ENCODE assay signal across 21 cellular contexts in the genomic region with DNA sequence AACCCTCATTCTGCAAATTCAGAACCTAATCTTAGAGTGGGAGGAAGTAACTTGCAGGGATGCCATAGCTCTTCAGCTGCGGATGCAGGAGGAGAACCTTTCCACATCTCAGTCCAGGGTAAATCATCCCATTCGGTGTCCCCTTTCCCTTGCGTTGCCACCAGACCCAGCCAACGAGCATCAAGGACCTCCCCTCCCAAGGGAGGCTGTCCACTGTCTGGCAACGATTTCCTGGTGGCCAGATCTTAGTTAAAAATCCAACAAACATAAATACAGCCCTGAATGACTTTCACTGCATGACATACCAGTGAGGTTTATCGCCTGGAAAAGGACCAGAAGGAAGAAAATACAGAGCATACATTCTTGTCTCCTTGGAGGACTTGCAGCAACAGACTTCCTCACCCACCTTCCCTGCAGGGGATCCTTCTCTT.
DNase-seq lines count a peak whose midpoint lies in the region; ATAC-seq and TF ChIP-seq lines count a peak whose summit lies in the region.
"Had no signal": no experiment of that assay in that cellular context is flagged by ENCODE, and none has a peak within 500 bp of the region (broad histone marks: within the 10 kb centered on the region; RNA-seq: fewer than 3 reads in every experiment).

No MANE protein-coding gene starts in this region.

- no peak overlapping the region for H3K9ac ChIP-seq in neural progenitor cell

- intact Hi-C loops in right cardiac atrium (cut with DNase I) (no loop called here), cardiac septum (cut with DNase I) (no loop called here)

- H3K27me3 Mint-ChIP-seq in neural progenitor cell (ENCODE audit: insufficient read depth, low read depth) = peaks cover 2% of the 10 kb centered on the region
- peaks cover 0 to 4% of the 10 kb centered on the region in 2 donors for H3K27me3 Mint-ChIP-seq in natural killer cell treated with Interleukin-12 subunit alpha and Interleukin-12 subunit beta and Interleukin-15 and Interleukin-18, amount 100 ng/mL, for 72 hours
- H3K27me3 Mint-ChIP-seq: dendritic cell treated with granulocyte-macrophage colony-stimulating factor and Interleukin-4, amounts not matched to agents 40 ng/mL and 50 ng/mL, for 4 days; naive B cell had no signal

- H3K4me3 ChIP-seq in right cardiac atrium (ENCODE audit: low read length) (no peak overlapping the region), neural progenitor cell (no peak overlapping the region)

- no peak overlapping the region for H2AFZ ChIP-seq in neural progenitor cell (replicated peaks)

- peaks cover 44% of the 10 kb centered on the region for H3K4me1 Mint-ChIP-seq in neural progenitor cell
- H3K4me1 Mint-ChIP-seq in natural killer cell treated with Interleukin-12 subunit alpha and Interleukin-12 subunit beta and Interleukin-15 and Interleukin-18, amount 100 ng/mL, for 72 hours (ENCODE audit: low read depth in 2 of 2) = no peaks in the 10 kb centered on the region

- no peaks in the 10 kb centered on the region for H3K9me3 Mint-ChIP-seq in neural progenitor cell
- no peaks in the 10 kb centered on the region for H3K9me3 Mint-ChIP-seq in natural killer cell treated with Interleukin-12 subunit alpha and Interleukin-12 subunit beta and Interleukin-15 and Interleukin-18, amount 100 ng/mL, for 72 hours
- H3K9me3 Mint-ChIP-seq: activated T-helper 2 cell treated with anti-CD3 and anti-CD28 coated beads, Interferon-gamma antibody, Interleukin-2, Interleukin-4, amounts not matched to agents 10 μg/mL and 5 μg/mL and 100 μg/mL, durations not matched to agents 14 hours and 24 hours and 36 hours; dendritic cell treated with granulocyte-macrophage colony-stimulating factor and Interleukin-4, amounts not matched to agents 40 ng/mL and 50 ng/mL, for 4 days; naive B cell had no signal

- H3K36me3 Mint-ChIP-seq in neural progenitor cell = peaks cover 2% of the 10 kb centered on the region
- H3K36me3 Mint-ChIP-seq in natural killer cell treated with Interleukin-12 subunit alpha and Interleukin-12 subunit beta and Interleukin-15 and Interleukin-18, amount 100 ng/mL, for 72 hours = no peaks in the 10 kb centered on the region

- H3K27ac ChIP-seq in right cardiac atrium (ENCODE audit: low read length) (peak overlapping the region; percentile 56), neural progenitor cell (no peak overlapping the region)
- H3K27ac ChIP-seq: epithelial cell of prostate, VCaP had no signal

- H3K4me1 ChIP-seq in right cardiac atrium (ENCODE audit: control insufficient read depth, insufficient read depth, low read length) = peaks cover 28% of the 10 kb centered on the region
- H3K4me1 ChIP-seq in neural progenitor cell = peaks cover 10% of the 10 kb centered on the region

- peak overlapping the region; percentile 78 for H3K27ac Mint-ChIP-seq in neural progenitor cell
- H3K27ac Mint-ChIP-seq in natural killer cell treated with Interleukin-12 subunit alpha and Interleukin-12 subunit beta and Interleukin-15 and Interleukin-18, amount 100 ng/mL, for 72 hours = no peak overlapping the region
- H3K27ac Mint-ChIP-seq: activated CD8-positive, alpha-beta T cell treated with anti-CD3 and anti-CD28 coated beads, Interleukin-2, amount 10 ng/mL, durations not matched to agents 7 days and 5 days; activated T-helper 2 cell treated with anti-CD3 and anti-CD28 coated beads, Interferon-gamma antibody, Interleukin-2, Interleukin-4, amounts not matched to agents 10 μg/mL and 5 μg/mL and 100 μg/mL, durations not matched to agents 14 hours and 24 hours and 36 hours; dendritic cell treated with granulocyte-macrophage colony-stimulating factor and Interleukin-4, amounts not matched to agents 40 ng/mL and 50 ng/mL, for 4 days had no signal

- H3F3A ChIP-seq in neural progenitor cell (ENCODE audit: low read depth) = no peaks in the 10 kb centered on the region

- ATAC-seq in right cardiac atrium (no peak), HG02588 (IDR thresholded peaks at IDR 0.05; ENCODE audit: unreplicated experiment) (no peak)
- no peak for ATAC-seq in natural killer cell treated with Interleukin-12 subunit alpha and Interleukin-12 subunit beta and Interleukin-15 and Interleukin-18, amount 100 ng/mL, for 72 hours
- ATAC-seq: activated CD8-positive, alpha-beta T cell treated with anti-CD3 and anti-CD28 coated beads, Interleukin-2, amount 10 ng/mL, durations not matched to agents 7 days and 5 days; left lobe of liver had no signal

- no peaks in the 10 kb centered on the region for H3K79me2 ChIP-seq in neural progenitor cell (ENCODE audit: low read depth)

- H3K9me3 ChIP-seq in right cardiac atrium (ENCODE audit: control insufficient read depth, low read length) (no peaks in the 10 kb centered on the region), neural progenitor cell (ENCODE audit: low read depth) (no peaks in the 10 kb centered on the region)

- H3K4me2 ChIP-seq in neural progenitor cell = no peak overlapping the region

- H3K4me3 Mint-ChIP-seq in neural progenitor cell = no peak overlapping the region
- H3K4me3 Mint-ChIP-seq in natural killer cell treated with Interleukin-12 subunit alpha and Interleukin-12 subunit beta and Interleukin-15 and Interleukin-18, amount 100 ng/mL, for 72 hours = no peak overlapping the region
- H3K4me3 Mint-ChIP-seq: activated CD8-positive, alpha-beta T cell treated with anti-CD3 and anti-CD28 coated beads, Interleukin-2, amount 10 ng/mL, durations not matched to agents 7 days and 5 days; dendritic cell treated with granulocyte-macrophage colony-stimulating factor and Interleukin-4, amounts not matched to agents 40 ng/mL and 50 ng/mL, for 4 days; naive B cell had no signal

- 26% methylated on average over 6 of the region's 6 CpGs for WGBS in right cardiac atrium

- DNase-seq in right cardiac atrium = no peak
- DNase-seq in cardiac septum (ENCODE audit: low spot score) = no peak
- DNase-seq in fibroblast of gingiva (ENCODE audit: low read depth) = peak; percentile 46
- DNase-seq in neural progenitor cell (ENCODE audit: low spot score) = no peak
- no peak for DNase-seq in superior temporal gyrus (ENCODE audit: extremely low spot score)
- DNase-seq in NCI-H146 (lab: John Stamatoyannopoulos, UW) = no peak
- DNase-seq in natural killer cell treated with Interleukin-12 subunit alpha and Interleukin-12 subunit beta and Interleukin-15 and Interleukin-18, amount 100 ng/mL, for 72 hours (ENCODE audit: low spot score) = no peak
- DNase-seq: activated CD8-positive, alpha-beta T cell treated with anti-CD3 and anti-CD28 coated beads, Interleukin-2, amount 10 ng/mL, durations not matched to agents 7 days and 5 days; amygdala; hippocampal formation; naive B cell; NCI-H2081; NCI-H526 treated with DMSO at 0.1 percent for 48 hours; stimulated activated CD4-positive, alpha-beta T cell treated with anti-CD3 and anti-CD28 coated beads, Interleukin-2, amount 100 ng/mL, for 48 hours; stimulated activated CD8-positive, alpha-beta memory T cell treated with anti-CD3 and anti-CD28 coated beads, Interleukin-4, amount 100 ng/mL, for 48 hours had no signal

- no peaks in the 10 kb centered on the region for H4K20me1 ChIP-seq in neural progenitor cell (ENCODE audit: low read depth)

- H3K27me3 ChIP-seq in right cardiac atrium (ENCODE audit: control insufficient read depth, insufficient read depth) (no peaks in the 10 kb centered on the region), neural progenitor cell (no peaks in the 10 kb centered on the region)

- no peaks in the 10 kb centered on the region for H3K36me3 ChIP-seq in neural progenitor cell

- no peak for TF ChIP-seq CTCF in neural progenitor cell (IDR thresholded peaks at IDR 0.05)
